In genomic region chr12:12724421-12725085, GRCh38 we compare ENCODE assay signal across 8 cellular contexts. TPM values are rescaled to one million over a fixed set of nuclear protein-coding genes. Genes with fewer than 3 reads are reported as not detected.
A peak's percentile ranks its signal among the peaks of the same experiment; 100 is the strongest.
DNase-seq lines count a peak whose midpoint lies in the region; ATAC-seq, FAIRE-seq and TF ChIP-seq lines count a peak whose summit lies in the region.

No MANE protein-coding gene starts in this region.

- SMC1A ChIA-PET in GM12878 (lab: Charles Lee; ENCODE audit: uncharacterized antibody, unreplicated experiment), result interaction anchor here (2.9 to 4.5 kb wide), 3 partner anchors 9 to 165 kb away, joined by 14 to 53 read pairs (median 18); partner anchors contain the start of gene GPR19

- WGBS in GM12878 (ENCODE audit: insufficient coverage, insufficient replicate concordance, low lambda C conversion rate, missing lambda C conversion rate), result 0% methylated on average over 29 of the region's 46 CpGs
- 0% methylated on average over 29 of the region's 46 CpGs for WGBS in suprapubic skin

- RAD21 ChIA-PET in GM12878 (lab: Charles Lee; ENCODE audit: unreplicated experiment), result interaction anchor here (0.9 to 6.7 kb wide), 5 partner anchors 9 to 166 kb away, joined by 3 to 82 read pairs (median 27); partner anchors contain the start of gene CDKN1B

- FAIRE-seq in GM12878 (lab: Jason Lieb, UNC), result no peak

- H3K9me3 ChIP-seq in GM12878 (replicated peaks; ENCODE audit: control insufficient read depth, insufficient read depth, low read length) (no peaks in the 10 kb centered on the region), suprapubic skin (no peaks in the 10 kb centered on the region)

- peak overlapping the region; percentile 72 for H3K4me3 ChIP-seq in Jurkat, Clone E6-1 (ENCODE audit: low read length)
- H3K4me3 ChIP-seq in GM12878, result peak overlapping the region; percentile 97
- peak overlapping the region; percentile 87 for H3K4me3 ChIP-seq in suprapubic skin

- TSS peak; percentile 87 for BruUV-seq in GM12878 (replicated peaks; lab: Mats Ljungman, UMichigan)

- TF ChIP-seq RAD21 in GM12878 (IDR thresholded peaks at IDR 0.05; ENCODE audit: insufficient read depth, low read depth, low read length), result no peak

- no peaks in the 10 kb centered on the region for H4K20me1 ChIP-seq in GM12878 (ENCODE audit: control insufficient read depth, insufficient read depth)

- H3K36me3 ChIP-seq in GM12878 (ENCODE audit: control insufficient read depth in 2 of 2, insufficient read depth in 2 of 2, low read length in 1 of 2), result peaks cover 0 to 6% of the 10 kb centered on the region in 2 experiments; a peak in 1 of 4 replicates
- peaks cover 5% of the 10 kb centered on the region for H3K36me3 ChIP-seq in suprapubic skin

- H3K27me3 ChIP-seq in GM12878 (replicated peaks in 1 of 2; ENCODE audit: control insufficient read depth in 2 of 2, insufficient read depth in 2 of 2, low read length in 1 of 2) (no peaks in the 10 kb centered on the region), layer of hippocampus (ENCODE audit: control insufficient read depth, insufficient read depth, low read length) (no peaks in the 10 kb centered on the region), suprapubic skin (no peaks in the 10 kb centered on the region)

- ATAC-seq in GM12878 (no peak), GM21529 (IDR thresholded peaks at IDR 0.05; ENCODE audit: unreplicated experiment) (no peak)

- POLR2A ChIA-PET in GM12878 (lab: Charles Lee), result interaction anchor here (0.5 to 7.0 kb wide), 9 partner anchors 9 to 1168 kb away, joined by 3 to 93 read pairs (median 4); partner anchors contain the start of genes BORCS5 and CDKN1B

- DNase-seq in stimulated activated CD4-positive, alpha-beta T cell treated with anti-CD3 and anti-CD28 coated beads, Interleukin-4, amount 100 ng/mL, for 24 hours, result peak; percentile 30
- DNase-seq in stimulated activated CD4-positive, alpha-beta T cell treated with anti-CD3 and anti-CD28 coated beads, Interleukin-15, amount 100 ng/mL, for 24 hours, result no peak
- no peak for DNase-seq in Jurkat, Clone E6-1 (ENCODE audit: low read depth, low spot score)
- no peak for DNase-seq in GM12878 (ENCODE audit: low read depth, low spot score)
- peak in 1 of 2 donors; percentile 94 for DNase-seq in suprapubic skin (ENCODE audit: low spot score in 2 of 2)
- DNase-seq in NCI-H2196 (lab: John Stamatoyannopoulos, UW; ENCODE audit: unreplicated experiment), result no peak

- TF ChIP-seq CTCF in GM12878 (IDR thresholded peaks at IDR 0.05 in 2 of 3, conservative IDR thresholded peaks at IDR 0.05 in 1 of 3; ENCODE audit: control insufficient read depth in 2 of 3, extremely low read depth in 1 of 3, insufficient read depth in 1 of 3, low read depth in 3 of 3, low read length in 3 of 3) (no peak), suprapubic skin (IDR thresholded peaks at IDR 0.05) (no peak)

- TF ChIP-seq EP300 in GM12878 (IDR thresholded peaks at IDR 0.05; ENCODE audit: borderline replicate concordance in 1 of 2, control insufficient read depth in 1 of 2, low read depth in 2 of 2, low read length in 2 of 2) (no peak), suprapubic skin (IDR thresholded peaks at IDR 0.05) (no peak)

- H3K4me1 ChIP-seq in GM12878 (ENCODE audit: control insufficient read depth, insufficient read depth, low read length) (peaks cover 14% of the 10 kb centered on the region), suprapubic skin (peaks cover 59% of the 10 kb centered on the region)

- H3K9ac ChIP-seq in GM12878 (ENCODE audit: control insufficient read depth, insufficient read depth, low read length), result peak overlapping the region; percentile 97

- intact Hi-C loops in GM12878 (cut with micrococcal nuclease; ENCODE audit: unreplicated experiment), result loop anchor here (1.0 to 10.0 kb wide), 5 partner anchors 7 to 1670 kb away; partner anchors contain the start of genes CDKN1B and GPR19

- no peak overlapping the region for H2AFZ ChIP-seq in GM12878 (ENCODE audit: control insufficient read depth, low read depth, low read length)

- TF ChIP-seq POLR2A in GM12878 (IDR thresholded peaks at IDR 0.05; ENCODE audit: low read depth, low read length) (no peak; the same call in 1 of the 2 replicates), suprapubic skin (IDR thresholded peaks at IDR 0.05) (no peak)

- CTCF ChIA-PET in GM12878 (lab: Yijun Ruan, JAX), result interaction anchor here (1.0 to 1.6 kb wide), 2 partner anchors 11 to 12 kb away, joined by 3 to 5 read pairs; no protein-coding TSS in a partner anchor

- peak overlapping the region; percentile 97 for H3K27ac ChIP-seq in GM12878 (ENCODE audit: control insufficient read depth, insufficient read depth)
- peak overlapping the region; percentile 97 for H3K27ac ChIP-seq in layer of hippocampus (ENCODE audit: low read depth, low read length)
- H3K27ac ChIP-seq in suprapubic skin, result peak overlapping the region; percentile 98

- in situ Hi-C loops in GM12878 (cut with MboI), result no loop called here

- peaks cover 91% of the 10 kb centered on the region for H3K79me2 ChIP-seq in GM12878 (ENCODE audit: control insufficient read depth, insufficient read depth, low read length)

- peak overlapping the region; percentile 95 for H3K4me2 ChIP-seq in GM12878 (ENCODE audit: control insufficient read depth, insufficient read depth)

TF ChIP-seq in GM12878, 131 proteins besides CTCF, POLR2A, EP300 and RAD21 (continues in another document):
- TF ChIP-seq FOXM1 (IDR thresholded peaks at IDR 0.05; ENCODE audit: low read depth, low read length), result 0 out of 2 replicates have a peak, but pooled peaks have one; percentile 12
- TF ChIP-seq ZNF207 (IDR thresholded peaks at IDR 0.05; ENCODE audit: borderline replicate concordance), result no peak
- TF ChIP-seq PML (IDR thresholded peaks at IDR 0.05; ENCODE audit: low read length), result 0 out of 2 replicates have a peak, but pooled peaks have one; percentile 3
- TF ChIP-seq TARDBP (IDR thresholded peaks at IDR 0.05; ENCODE audit: borderline replicate concordance), result no peak
- TF ChIP-seq TCF3 (IDR thresholded peaks at IDR 0.05; ENCODE audit: borderline replicate concordance, insufficient read depth, low read depth, low read length), result no peak
- peak; percentile 31 for TF ChIP-seq SMAD1 (IDR thresholded peaks at IDR 0.05; ENCODE audit: low read depth, partially characterized antibody)
- TF ChIP-seq IKZF2 (IDR thresholded peaks at IDR 0.05), result 0 out of 4 replicates have a peak, but pooled peaks of 1 of the 2 experiments have one; percentile 60
- peak; percentile 40 for TF ChIP-seq MEF2B (IDR thresholded peaks at IDR 0.05; ENCODE audit: partially characterized antibody, poor library complexity, severe bottlenecking)
- peak; percentile 38; the same call in 1 of the 2 replicates for TF ChIP-seq LARP7 (IDR thresholded peaks at IDR 0.05)
- no peak for TF ChIP-seq MEF2A (IDR thresholded peaks at IDR 0.05; ENCODE audit: insufficient read depth, low read depth, low read length)
- no peak for TF ChIP-seq NFIC (IDR thresholded peaks at IDR 0.05; ENCODE audit: low read depth, low read length)

RNA-seq across cellular contexts. Expression of gene CDKN1B, which starts 7.4 kb away (rescaled TPM):
- 91.3 TPM for polyA plus RNA-seq in Jurkat, Clone E6-1 (2012; ENCODE audit: insufficient read depth, insufficient read length)
- 31.1 and 38.2 TPM in 2 replicates for total RNA-seq in GM12878 (2013; cell fraction: nucleolus; rRNA removed)
- total RNA-seq in GM12878 (2014; rRNA removed) (39.1 and 43.3 TPM in 2 replicates), GM12878 (2014; rRNA removed; fragmentation: Illumina TruSeq; extraction: Trizol) (22.7 and 24.2 TPM in 2 replicates), GM12878 (2021) (36.9 and 37.4 TPM in 2 replicates), suprapubic skin (10 to 100 TPM; 37.8 to 71.9 (median 46.9) TPM)
- polyA plus RNA-seq in GM12878 (2011; ENCODE audit: low read depth), result 11.2 TPM
- polyA plus RNA-seq in GM12878 (2011; rRNA removed) (25.4 and 39.5 TPM in 2 replicates), GM12878 (2014; fragmentation: Illumina TruSeq; extraction: Trizol) (21.6 and 22.1 TPM in 2 replicates), GM12878 (2014; fragmentation: Nextera tagmentation; extraction: Ambion mirVana) (1 to 10 TPM; 4.2 to 8.0 TPM), GM12878 (2014; rRNA removed) (27.8 and 29.2 TPM in 2 replicates), GM12878 (2016; fragmentation: Nextera tagmentation; extraction: Ambion mirVana) (1 to 10 TPM; 4.9 to 5.5 TPM)
- 14.5 and 16.9 TPM in 2 replicates for polyA plus RNA-seq in GM12878 (2011; cell fraction: cytosol; rRNA removed)
- 21.5 and 21.6 TPM in 2 replicates for polyA plus RNA-seq in GM12878 (2011; cell fraction: nucleus; rRNA removed)
- polyA plus RNA-seq in GM12878 (2012), result 25.9 and 32.3 TPM in 2 replicates
- polyA minus RNA-seq in GM12878 (2011; rRNA and poly(A)+ RNA removed), result 19.7 and 22.0 TPM in 2 replicates
- polyA minus RNA-seq in GM12878 (2011; cell fraction: cytosol; rRNA and poly(A)+ RNA removed), result 14.3 and 15.9 TPM in 2 replicates
- polyA minus RNA-seq in GM12878 (2011; cell fraction: nucleus; rRNA and poly(A)+ RNA removed), result 43.3 and 59.1 TPM in 2 replicates

RNA-seq across cellular contexts. Expression of gene GPR19, which starts 28.6 kb away (rescaled TPM):
- 1.2 TPM for polyA plus RNA-seq in Jurkat, Clone E6-1 (2012; ENCODE audit: insufficient read depth, insufficient read length)
- 10.2 and 14.3 TPM in 2 replicates for total RNA-seq in GM12878 (2013; cell fraction: nucleolus; rRNA removed)
- total RNA-seq in GM12878 (2014; rRNA removed), result 2.1 and 2.7 TPM in 2 replicates
- total RNA-seq in GM12878 (2014; rRNA removed; fragmentation: Illumina TruSeq; extraction: Trizol), result 3.9 and 4.1 TPM in 2 replicates
- total RNA-seq in GM12878 (2021), result 2.6 and 3.4 TPM in 2 replicates
- polyA plus RNA-seq in GM12878 (2011; ENCODE audit: low read depth), result 0.87 TPM
- 7.4 TPM in 2 replicates for polyA plus RNA-seq in GM12878 (2011; rRNA removed)
- polyA plus RNA-seq in GM12878 (2011; cell fraction: cytosol; rRNA removed), result 5.5 and 5.7 TPM in 2 replicates
- 13.6 and 23.5 TPM in 2 replicates for polyA plus RNA-seq in GM12878 (2011; cell fraction: nucleus; rRNA removed)
- 2.3 and 3.3 TPM in 2 replicates for polyA plus RNA-seq in GM12878 (2012)
- 4.0 and 9.8 TPM in 2 replicates for polyA plus RNA-seq in GM12878 (2014; fragmentation: Illumina TruSeq; extraction: Trizol)
- polyA plus RNA-seq in GM12878 (2014; fragmentation: Nextera tagmentation; extraction: Ambion mirVana), result 1 to 10 TPM; 2.9 to 3.0 TPM
- 1.7 and 2.2 TPM in 2 replicates for polyA plus RNA-seq in GM12878 (2014; rRNA removed)
- polyA plus RNA-seq in GM12878 (2016; fragmentation: Nextera tagmentation; extraction: Ambion mirVana), result 1 to 10 TPM; 2.2 to 3.1 TPM
- polyA minus RNA-seq in GM12878 (2011; rRNA and poly(A)+ RNA removed), result 7.6 and 10.5 TPM in 2 replicates
- polyA minus RNA-seq in GM12878 (2011; cell fraction: cytosol; rRNA and poly(A)+ RNA removed), result 1.7 and 2.0 TPM in 2 replicates
- polyA minus RNA-seq in GM12878 (2011; cell fraction: nucleus; rRNA and poly(A)+ RNA removed), result 2.9 and 6.2 TPM in 2 replicates
- under 1 TPM in 1 of 4 donors, not detected in 3; 0.42 TPM for total RNA-seq in suprapubic skin
